In genomic region chr22:22721681-22722309, GRCh38 we compare ENCODE assay signal across 7 cellular contexts.
DNase-seq lines count a peak whose midpoint lies in the region; TF ChIP-seq lines count a peak whose summit lies in the region.

No MANE protein-coding gene starts in this region.

- H3K27ac Mint-ChIP-seq in progenitor cell of endocrine pancreas = no peak overlapping the region
- H3K27ac Mint-ChIP-seq in osteocyte (ENCODE audit: unreplicated experiment) = no peak overlapping the region

- H3K4me1 Mint-ChIP-seq in progenitor cell of endocrine pancreas (ENCODE audit: low read depth) (peaks cover 6% of the 10 kb centered on the region), osteocyte (ENCODE audit: unreplicated experiment) (no peaks in the 10 kb centered on the region)

- H3K9me3 Mint-ChIP-seq in progenitor cell of endocrine pancreas (ENCODE audit: low read depth) (no peaks in the 10 kb centered on the region), osteocyte (ENCODE audit: unreplicated experiment) (no peaks in the 10 kb centered on the region)

- DNase-seq in HUDEP-2 (lab: John Stamatoyannopoulos, UW; ENCODE audit: unreplicated experiment in 76 of 76) = peak in 55 of 76 experiments; percentile 5 to 81 (median 48)
- peak; percentile 77 for DNase-seq in activated T-cell treated with anti-CD3 and anti-CD28 coated beads for 4 hours
- peak; percentile 62 for DNase-seq in islet precursor cell
- DNase-seq in stimulated activated CD8-positive, alpha-beta memory T cell treated with anti-CD3 and anti-CD28 coated beads, Interleukin-7, amount 100 ng/mL, for 48 hours (ENCODE audit: extremely low read depth in 1 of 2, low read depth in 1 of 2) = peak; percentile 32 to 77
- no peak for DNase-seq in progenitor cell of endocrine pancreas (ENCODE audit: low spot score, unreplicated experiment)
- DNase-seq in osteocyte (ENCODE audit: extremely low spot score, unreplicated experiment) = no peak
- DNase-seq in SIG-M5 (lab: John Stamatoyannopoulos, UW) = no peak

- H3K27me3 Mint-ChIP-seq in progenitor cell of endocrine pancreas (peaks cover 49% of the 10 kb centered on the region), osteocyte (ENCODE audit: unreplicated experiment) (peaks cover 41% of the 10 kb centered on the region)

- TF ChIP-seq CTCF in progenitor cell of endocrine pancreas (IDR thresholded peaks at IDR 0.05; ENCODE audit: unreplicated experiment) (no peak), osteocyte (IDR thresholded peaks at IDR 0.05) (no peak)

- H3K36me3 Mint-ChIP-seq in progenitor cell of endocrine pancreas (ENCODE audit: insufficient read depth) (no peaks in the 10 kb centered on the region), osteocyte (ENCODE audit: unreplicated experiment) (no peaks in the 10 kb centered on the region)

- H3K4me3 Mint-ChIP-seq in progenitor cell of endocrine pancreas (ENCODE audit: low read depth) (no peak overlapping the region), osteocyte (ENCODE audit: unreplicated experiment) (no peak overlapping the region)

Comparison
In these comparisons a context has a peak if more than half of its experiments do, and no peak if none do; other contexts are left out.
1. DNase-seq: peak in HUDEP-2 (55 of 76), activated T-cell treated with anti-CD3 and anti-CD28 coated beads for 4 hours (single experiment), islet precursor cell (single experiment) and stimulated activated CD8-positive, alpha-beta memory T cell treated with anti-CD3 and anti-CD28 coated beads, Interleukin-7, amount 100 ng/mL, for 48 hours (2 of 2); none in progenitor cell of endocrine pancreas (single experiment), osteocyte (single experiment) and SIG-M5 (single experiment).